Comparison of ENCODE assay signal across 26 cellular contexts in the genomic region with DNA sequence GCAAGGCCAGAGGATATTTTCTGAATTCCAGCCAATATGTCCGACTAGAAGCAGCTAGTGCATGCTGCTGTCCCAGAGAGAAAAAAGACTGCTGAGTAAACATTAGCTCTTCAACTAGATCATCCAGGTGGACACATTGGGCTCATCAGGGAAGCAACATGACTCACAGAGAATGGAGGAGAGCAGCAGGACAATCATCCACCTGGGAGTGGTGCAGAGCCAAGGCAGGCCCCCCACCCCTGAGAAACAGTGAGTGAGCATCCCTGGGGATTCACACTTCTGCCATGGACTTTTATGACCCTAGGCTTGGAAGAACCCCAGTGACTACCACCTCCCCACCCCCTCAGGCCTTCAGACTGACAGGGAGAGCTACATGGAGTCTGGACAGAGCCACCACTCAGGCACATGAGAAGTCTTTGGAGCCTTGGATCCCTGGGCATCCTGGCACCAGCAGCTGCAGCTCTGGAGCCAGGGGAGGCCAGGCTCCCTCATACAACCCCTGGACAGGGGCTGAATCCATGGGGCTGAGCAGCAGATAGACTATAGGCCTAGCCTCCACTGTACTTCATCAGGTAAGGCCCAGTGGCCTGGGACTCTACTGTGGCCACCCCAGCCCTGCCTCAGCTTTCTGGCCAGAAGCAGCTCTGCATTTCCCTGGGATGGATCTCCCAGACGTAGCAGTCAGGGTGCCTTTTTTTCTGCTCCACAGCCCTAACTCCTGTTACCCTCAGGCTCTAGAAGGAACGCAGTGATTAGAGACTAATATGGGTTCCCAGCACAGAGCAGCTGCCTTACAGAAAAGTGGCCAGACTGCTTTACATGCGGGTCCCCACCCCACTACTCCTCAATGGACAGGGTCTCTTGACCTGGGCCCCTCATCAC.
"Had no signal": no experiment of that assay in that cellular context is flagged by ENCODE, and none has a peak within 500 bp of the region (broad histone marks: within the 10 kb centered on the region; RNA-seq: fewer than 3 reads in every experiment).

No MANE protein-coding gene starts in this region.

- H3K27me3 ChIP-seq: brain microvascular endothelial cell, heart left ventricle, upper lobe of left lung had no signal

- H3K9me3 Mint-ChIP-seq: natural killer cell treated with Interleukin-12 subunit alpha and Interleukin-12 subunit beta and Interleukin-15 and Interleukin-18, amount 100 ng/mL, for 72 hours; stimulated activated naive CD8-positive, alpha-beta T cell treated with anti-CD3 and anti-CD28 coated beads, Interleukin-15, Interleukin-2, amounts not matched to agents 100 ng/mL and 50 ng/mL, for 24 hours; T-helper 1 cell treated with Interleukin-12 subunit alpha and Interleukin-12 subunit beta and Interleukin-4 antibody, amounts not matched to agents 30 μg/mL and 1 μg/mL, for 36 hours had no signal

- H3K36me3 ChIP-seq: brain microvascular endothelial cell, heart left ventricle, left ventricle myocardium inferior, upper lobe of left lung, WERI-Rb-1 had no signal

- ATAC-seq: activated CD4-positive, CD25-positive, alpha-beta regulatory T cell treated with anti-CD3 and anti-CD28 coated beads, Interleukin-2, amount 50 U/mL, for 24 hours; effector memory CD8-positive, alpha-beta T cell; heart left ventricle; mucosa of descending colon; right cardiac atrium had no signal

- H3K27ac Mint-ChIP-seq: activated naive CD8-positive, alpha-beta T cell; effector memory CD8-positive, alpha-beta T cell; natural killer cell treated with Interleukin-12 subunit alpha and Interleukin-12 subunit beta and Interleukin-15 and Interleukin-18, amount 100 ng/mL, for 72 hours; stimulated activated naive CD8-positive, alpha-beta T cell treated with anti-CD3 and anti-CD28 coated beads, Interleukin-15, Interleukin-2, amounts not matched to agents 100 ng/mL and 50 ng/mL, for 24 hours; T-helper 1 cell treated with Interleukin-12 subunit alpha and Interleukin-12 subunit beta and Interleukin-4 antibody, amounts not matched to agents 30 μg/mL and 1 μg/mL, for 36 hours had no signal

- H3K36me3 Mint-ChIP-seq: activated naive CD8-positive, alpha-beta T cell; natural killer cell treated with Interleukin-12 subunit alpha and Interleukin-12 subunit beta and Interleukin-15 and Interleukin-18, amount 100 ng/mL, for 72 hours had no signal

- H3K4me3 ChIP-seq: heart left ventricle, left ventricle myocardium inferior, mucosa of descending colon, upper lobe of left lung had no signal

- H3K9me3 ChIP-seq: heart left ventricle, left ventricle myocardium inferior, mucosa of descending colon, upper lobe of left lung had no signal

- H3K4me3 Mint-ChIP-seq: activated naive CD8-positive, alpha-beta T cell; effector memory CD8-positive, alpha-beta T cell; natural killer cell treated with Interleukin-12 subunit alpha and Interleukin-12 subunit beta and Interleukin-15 and Interleukin-18, amount 100 ng/mL, for 72 hours; stimulated activated naive CD8-positive, alpha-beta T cell treated with anti-CD3 and anti-CD28 coated beads, Interleukin-15, Interleukin-2, amounts not matched to agents 100 ng/mL and 50 ng/mL, for 24 hours; T-helper 1 cell treated with Interleukin-12 subunit alpha and Interleukin-12 subunit beta and Interleukin-4 antibody, amounts not matched to agents 30 μg/mL and 1 μg/mL, for 36 hours had no signal

- DNase-seq: activated CD4-positive, alpha-beta T cell treated with anti-CD3 and anti-CD28 coated beads for 48 hours; activated CD4-positive, alpha-beta T cell treated with anti-CD3 and anti-CD28 coated beads, Interleukin-2, amount 50 U/mL, for 48 hours; activated CD8-positive, alpha-beta memory T cell treated with anti-CD3 and anti-CD28 coated beads for 24 hours; activated effector memory CD4-positive, alpha-beta T cell treated with Interleukin-2 at 50 U/mL for 16 hours; activated naive CD4-positive, alpha-beta T cell treated with Interleukin-2 at 50 U/mL for 16 hours; brain microvascular endothelial cell; caudate nucleus; cortex of kidney; effector memory CD8-positive, alpha-beta T cell; foreskin fibroblast; heart left ventricle; kidney glomerular epithelial cell; left ventricle myocardium inferior; mucosa of descending colon; posterior cingulate gyrus; stimulated activated CD4-positive, alpha-beta T cell treated with anti-CD3 and anti-CD28 coated beads, Interleukin-2, amount 100 ng/mL, for 48 hours; substantia nigra; T-helper 9 cell; upper lobe of left lung; WERI-Rb-1 had no signal

- H3K27ac ChIP-seq: brain microvascular endothelial cell, heart left ventricle, left ventricle myocardium inferior, upper lobe of left lung, WERI-Rb-1 had no signal
